7 cellular contexts compared by ENCODE assay signal in genomic region chr20:58389324-58389967, GRCh38. TPM values are rescaled to one million over a fixed set of nuclear protein-coding genes. Genes with fewer than 3 reads are reported as not detected.
A peak's percentile ranks its signal among the peaks of the same experiment; 100 is the strongest.
DNase-seq lines count a peak whose midpoint lies in the region; ATAC-seq and TF ChIP-seq lines count a peak whose summit lies in the region.

No MANE protein-coding gene starts in this region.

- H3K9me3 Mint-ChIP-seq in activated CD4-positive, alpha-beta T cell treated with anti-CD3 and anti-CD28 coated beads for 36 hours (ENCODE audit: low read depth), result peaks cover 3% of the 10 kb centered on the region

- peaks cover 21% of the 10 kb centered on the region for H3K36me3 ChIP-seq in neuron (ENCODE audit: insufficient read depth, low read length)

- peak overlapping the region; percentile 97 for H3K27ac Mint-ChIP-seq in activated CD4-positive, alpha-beta T cell treated with anti-CD3 and anti-CD28 coated beads for 36 hours

- H3K27me3 Mint-ChIP-seq in activated CD4-positive, alpha-beta T cell treated with anti-CD3 and anti-CD28 coated beads for 36 hours, result no peaks in the 10 kb centered on the region

- POLR2A ChIA-PET in activated CD4-positive, alpha-beta T cell treated with anti-CD3 and anti-CD28 coated beads for 36 hours (lab: Charles Lee), result interaction anchor here (0.8 to 1.9 kb wide), 5 partner anchors 19 to 500 kb away, joined by 3 to 14 read pairs (median 4); no protein-coding TSS in a partner anchor

- H3K36me3 Mint-ChIP-seq in activated CD4-positive, alpha-beta T cell treated with anti-CD3 and anti-CD28 coated beads for 36 hours (ENCODE audit: low read depth), result peaks cover 38% of the 10 kb centered on the region

- peaks cover 43% of the 10 kb centered on the region for H3K4me1 Mint-ChIP-seq in activated CD4-positive, alpha-beta T cell treated with anti-CD3 and anti-CD28 coated beads for 36 hours

- intact Hi-C loops in activated CD4-positive, alpha-beta T cell treated with anti-CD3 and anti-CD28 coated beads for 36 hours (cut with DNase I, micrococcal nuclease), result loop anchor here (1.0 to 10.0 kb wide), 11 partner anchors 19 to 991 kb away; partner anchors contain the start of genes RAB22A (in 2 of the 2), NPEPL1 (in 1 of the 2), PMEPA1 (in 1 of the 2) and STX16 (in 1 of the 2)

- TF ChIP-seq CTCF in GM10266 (IDR thresholded peaks at IDR 0.05; ENCODE audit: control insufficient read depth, insufficient read depth, low read depth, missing control alignments) (no peak), fibroblast of pulmonary artery (IDR thresholded peaks at IDR 0.05; ENCODE audit: low read length, missing control alignments) (no peak)

- peak; percentile 32 for ATAC-seq in GM21447 (IDR thresholded peaks at IDR 0.05; ENCODE audit: unreplicated experiment)
- peak; percentile 27 for ATAC-seq in activated CD4-positive, alpha-beta T cell treated with anti-CD3 and anti-CD28 coated beads for 36 hours

- no peaks in the 10 kb centered on the region for H3K27me3 ChIP-seq in neuron (ENCODE audit: insufficient read depth, low read length)

- peaks cover 2% of the 10 kb centered on the region for H3K9me3 ChIP-seq in neuron (ENCODE audit: low read length)

- H2AFZ ChIP-seq in neuron (ENCODE audit: low read depth, low read length), result peak overlapping the region; percentile 88

- CTCF ChIA-PET in activated CD4-positive, alpha-beta T cell treated with anti-CD3 and anti-CD28 coated beads for 36 hours (lab: Charles Lee), result interaction anchor here (0.8 to 1.6 kb wide), 6 partner anchors 8 to 155 kb away, joined by 3 to 14 read pairs (median 3); no protein-coding TSS in a partner anchor

- H3K4me3 ChIP-seq in fibroblast of pulmonary artery (replicated peaks; ENCODE audit: low read depth, low read length), result peak overlapping the region; percentile 79
- H3K4me3 ChIP-seq in neuron (ENCODE audit: low read length), result peak overlapping the region; percentile 65

- peak overlapping the region; percentile 100 for H3K4me3 Mint-ChIP-seq in activated CD4-positive, alpha-beta T cell treated with anti-CD3 and anti-CD28 coated beads for 36 hours

- DNase-seq in GM10266 (ENCODE audit: extremely low spot score) (peak; percentile 58), HS-27A (ENCODE audit: low read depth) (peak; percentile 14), fibroblast of pulmonary artery (ENCODE audit: low read depth) (peak; percentile 34), SHP77 treated with DMSO at 0.1 percent for 48 hours (lab: John Stamatoyannopoulos, UW) (no peak)
- DNase-seq in activated CD4-positive, alpha-beta T cell treated with anti-CD3 and anti-CD28 coated beads for 36 hours, result peak; percentile 46

- peaks cover 17% of the 10 kb centered on the region for H3K4me1 ChIP-seq in neuron (ENCODE audit: insufficient read depth, low read length)

RNA-seq across cellular contexts. Expression of gene VAPB, which starts 0.4 kb away (rescaled TPM):
- 10 to 100 TPM; 43.9 to 54.5 TPM for total RNA-seq in activated CD4-positive, alpha-beta T cell treated with anti-CD3 and anti-CD28 coated beads for 36 hours
